Comparison of ENCODE assay signal across 1 cellular context in genomic region chr3:134250717-134251220, GRCh38.
TF ChIP-seq lines count a peak whose summit lies in the region.

Gene RYK (minus strand): TSS chr3:134250859. CDS start chr3:134250654, 205 bp downstream.

TF ChIP-seq in HepG2, 621 proteins besides CTCF, POLR2A, EP300 and RAD21 (continued from another document and continues in another):
- TF ChIP-seq ZNF687 (CRISPR knock-in tag; IDR thresholded peaks at IDR 0.05) (peak; percentile 79), HOXA3 (CRISPR knock-in tag; IDR thresholded peaks at IDR 0.05) (peak; percentile 65), BATF2 (CRISPR knock-in tag; IDR thresholded peaks at IDR 0.05) (no peak), DR1 (CRISPR knock-in tag; IDR thresholded peaks at IDR 0.05) (peak; percentile 24; the same call in 1 of the 2 replicates), ZSCAN9 (CRISPR knock-in tag; IDR thresholded peaks at IDR 0.05; ENCODE audit: borderline replicate concordance) (0 out of 2 replicates have a peak, but pooled peaks have one; percentile 64), ZNF224 (CRISPR knock-in tag; IDR thresholded peaks at IDR 0.05) (no peak), CCDC6 (CRISPR knock-in tag; IDR thresholded peaks at IDR 0.05) (0 out of 2 replicates have a peak, but pooled peaks have one; percentile 49), MTERF4 (CRISPR knock-in tag; IDR thresholded peaks at IDR 0.05) (no peak), YY1 (IDR thresholded peaks at IDR 0.05; ENCODE audit: insufficient read depth, insufficient replicate concordance, low read depth, low read length) (peak; percentile 7), SALL2 (CRISPR knock-in tag; IDR thresholded peaks at IDR 0.05) (peak; percentile 40; the same call in 1 of the 2 replicates), ADNP (CRISPR knock-in tag; IDR thresholded peaks at IDR 0.05) (0 out of 2 replicates have a peak, but pooled peaks have one; percentile 21), KDM3A (CRISPR knock-in tag; IDR thresholded peaks at IDR 0.05; ENCODE audit: low read depth) (no peak), TFE3 (CRISPR knock-in tag; IDR thresholded peaks at IDR 0.05) (0 out of 2 replicates have a peak, but pooled peaks have one; percentile 16), ZNF747 (CRISPR knock-in tag; IDR thresholded peaks at IDR 0.05; ENCODE audit: borderline replicate concordance) (peak; percentile 66; the same call in 1 of the 2 replicates), JARID2 (CRISPR knock-in tag; IDR thresholded peaks at IDR 0.05; ENCODE audit: insufficient replicate concordance) (no peak), KLF9 (CRISPR knock-in tag; IDR thresholded peaks at IDR 0.05; ENCODE audit: low read depth) (0 out of 2 replicates have a peak, but pooled peaks have one; percentile 27), E2F2 (CRISPR knock-in tag; IDR thresholded peaks at IDR 0.05; ENCODE audit: borderline replicate concordance) (peak; percentile 72; the same call in 1 of the 2 replicates), ARID5B (CRISPR knock-in tag; IDR thresholded peaks at IDR 0.05) (peak; percentile 21; the same call in 1 of the 2 replicates), ZBED4 (CRISPR knock-in tag; IDR thresholded peaks at IDR 0.05; ENCODE audit: borderline replicate concordance) (peak; percentile 34; the same call in 1 of the 2 replicates), ZNF317 (CRISPR knock-in tag; IDR thresholded peaks at IDR 0.05) (no peak), ETV5 (CRISPR knock-in tag; IDR thresholded peaks at IDR 0.05; ENCODE audit: borderline replicate concordance) (peak; percentile 52; the same call in 1 of the 2 replicates), MAX (IDR thresholded peaks at IDR 0.05) (peak; percentile 77), ZNF605 (CRISPR knock-in tag; IDR thresholded peaks at IDR 0.05) (peak; percentile 50; the same call in 1 of the 2 replicates), ISX (CRISPR knock-in tag; conservative IDR thresholded peaks at IDR 0.05) (0 out of 2 replicates have a peak, but pooled peaks have one; percentile 64), MED1 (CRISPR knock-in tag; IDR thresholded peaks at IDR 0.05) (peak; percentile 63; the same call in 1 of the 2 replicates), ZNF18 (CRISPR knock-in tag; IDR thresholded peaks at IDR 0.05; ENCODE audit: insufficient replicate concordance) (peak; percentile 50), ZNF12 (CRISPR knock-in tag; IDR thresholded peaks at IDR 0.05) (peak; percentile 23; the same call in 1 of the 2 replicates), SNAPC5 (CRISPR knock-in tag; IDR thresholded peaks at IDR 0.05; ENCODE audit: borderline replicate concordance) (0 out of 2 replicates have a peak, but pooled peaks have one; percentile 19), ZNF335 (CRISPR knock-in tag; IDR thresholded peaks at IDR 0.05) (no peak), FOXO1 (CRISPR knock-in tag; IDR thresholded peaks at IDR 0.05) (0 out of 2 replicates have a peak, but pooled peaks have one; percentile 17), ZNF430 (CRISPR knock-in tag; IDR thresholded peaks at IDR 0.05) (peak; percentile 45), RXRA (CRISPR knock-in tag; IDR thresholded peaks at IDR 0.05) (0 out of 2 replicates have a peak, but pooled peaks have one; percentile 36), ZBTB25 (CRISPR knock-in tag; IDR thresholded peaks at IDR 0.05) (no peak), ZBTB43 (CRISPR knock-in tag; conservative IDR thresholded peaks at IDR 0.05) (peak; percentile 61; the same call in 1 of the 2 replicates)
